In genomic region chr7:139114585-139114984, GRCh38 we compare ENCODE assay signal across 18 cellular contexts. TPM values are rescaled to one million over a fixed set of nuclear protein-coding genes. Genes with fewer than 3 reads are reported as not detected.
DNase-seq lines count a peak whose midpoint lies in the region; TF ChIP-seq lines count a peak whose summit lies in the region.
"Had no signal": no experiment of that assay in that cellular context is flagged by ENCODE, and none has a peak within 500 bp of the region (broad histone marks: within the 10 kb centered on the region; RNA-seq: fewer than 3 reads in every experiment).

No MANE protein-coding gene starts in this region.

- TF ChIP-seq CTCF in C4-2B (conservative IDR thresholded peaks at IDR 0.05) (no peak), VCaP (conservative IDR thresholded peaks at IDR 0.05) (no peak), osteocyte (IDR thresholded peaks at IDR 0.05) (no peak)

- H3K4me3 Mint-ChIP-seq in osteocyte (ENCODE audit: unreplicated experiment), result no peak overlapping the region
- H3K4me3 Mint-ChIP-seq: B cell; CD14-positive monocyte; CD4-positive, alpha-beta memory T cell had no signal

- H3K4me1 Mint-ChIP-seq in osteocyte (ENCODE audit: unreplicated experiment), result peaks cover 14% of the 10 kb centered on the region

- DNase-seq in osteocyte (ENCODE audit: extremely low spot score, unreplicated experiment), result peak; percentile 51
- DNase-seq in 8988T, result no peak
- no peak for DNase-seq in NCI-H510A (lab: John Stamatoyannopoulos, UW)
- DNase-seq: AML-193; CD4-positive, alpha-beta memory T cell; CD4-positive, CD25-positive, alpha-beta regulatory T cell; CD8-positive, alpha-beta memory T cell; COR-L47; DMS 273 treated with DMSO at 0.1 percent for 48 hours; DMS153; DMS79 treated with DMSO at 0.1 percent for 48 hours; GF-D8 had no signal

- no peak overlapping the region for H3K27ac Mint-ChIP-seq in osteocyte (ENCODE audit: unreplicated experiment)

- H3K27me3 Mint-ChIP-seq in osteocyte (ENCODE audit: unreplicated experiment), result no peaks in the 10 kb centered on the region
- H3K27me3 Mint-ChIP-seq: B cell had no signal

- H3K36me3 Mint-ChIP-seq in osteocyte (ENCODE audit: unreplicated experiment), result no peaks in the 10 kb centered on the region
- H3K36me3 Mint-ChIP-seq: CD14-positive monocyte; CD4-positive, CD25-positive, alpha-beta regulatory T cell had no signal

- no peaks in the 10 kb centered on the region for H3K9me3 Mint-ChIP-seq in osteocyte (ENCODE audit: unreplicated experiment)
- H3K9me3 Mint-ChIP-seq: CD4-positive, alpha-beta memory T cell had no signal

- H3K27ac ChIP-seq in C4-2B (peak overlapping the region; percentile 96), VCaP (peak overlapping the region; percentile 97; the same call in 1 of the 2 replicates)
- H3K27ac ChIP-seq: A549; BLaER1 treated with 17β-estradiol and CSF1 and Interleukin-3, amounts not matched to agents 10 nM and 100 nM had no signal

RNA-seq across cellular contexts. Expression of gene ZC3HAV1, which starts 5.1 kb away (rescaled TPM):
- total RNA-seq in osteocyte, result 42.7 and 43.0 TPM in 2 replicates
